ENCODE assay signal across 8 cellular contexts in genomic region chr10:97320480-97321031, GRCh38. TPM values are rescaled to one million over a fixed set of nuclear protein-coding genes. Genes with fewer than 3 reads are reported as not detected.
DNase-seq lines count a peak whose midpoint lies in the region; ATAC-seq, FAIRE-seq and TF ChIP-seq lines count a peak whose summit lies in the region.

No MANE protein-coding gene starts in this region.

- FAIRE-seq in HTR-8/SVneo (lab: Jason Lieb, UNC), result no peak

- H3K4me3 Mint-ChIP-seq in endodermal cell (peak overlapping the region; percentile 77), nephron (peak overlapping the region; percentile 84 to 87 (median 86))

- H3K4me3 ChIP-seq in GM08714 (ENCODE audit: low read length) (peak overlapping the region; percentile 65; the same call in 1 of the 2 replicates), endodermal cell (ENCODE audit: low read length) (peak overlapping the region; percentile 82)

- no peaks in the 10 kb centered on the region for H3K9me3 Mint-ChIP-seq in endodermal cell
- H3K9me3 Mint-ChIP-seq in nephron, result no peaks in the 10 kb centered on the region

- DNase-seq in UCSD-AML1 (lab: John Stamatoyannopoulos, UW; ENCODE audit: unreplicated experiment) (peak; percentile 70), endodermal cell (peak; percentile 69), HTR-8/SVneo (ENCODE audit: insufficient read length, low spot score) (no peak), germinal center (ENCODE audit: low spot score) (no peak)

- TF ChIP-seq CTCF in endodermal cell (conservative IDR thresholded peaks at IDR 0.05) (no peak), nephron (IDR thresholded peaks at IDR 0.05; ENCODE audit: unreplicated experiment in 3 of 3) (no peak)

- H3K36me3 Mint-ChIP-seq in endodermal cell (ENCODE audit: low read depth), result no peaks in the 10 kb centered on the region
- H3K36me3 Mint-ChIP-seq in nephron (ENCODE audit: low read depth), result no peaks in the 10 kb centered on the region

- no peak overlapping the region for H3K27ac ChIP-seq in endodermal cell (ENCODE audit: low read depth, low read length)

- no peaks in the 10 kb centered on the region for H3K9me3 ChIP-seq in endodermal cell (ENCODE audit: control insufficient read depth, low read length)

- H3K4me1 ChIP-seq in endodermal cell (ENCODE audit: control insufficient read depth, insufficient read depth, low read length), result peaks cover 7% of the 10 kb centered on the region

- peak overlapping the region; percentile 57 for H3K9ac ChIP-seq in endodermal cell (ENCODE audit: extremely low read depth, low read length, poor library complexity, severe bottlenecking)

- H3K27me3 Mint-ChIP-seq in endodermal cell (ENCODE audit: insufficient read depth) (peaks cover 27% of the 10 kb centered on the region), nephron (ENCODE audit: low read depth) (peaks cover 48% of the 10 kb centered on the region)

- H3K4me1 Mint-ChIP-seq in endodermal cell (peaks cover 27% of the 10 kb centered on the region), nephron (peaks cover 25% of the 10 kb centered on the region)

- no peak for ATAC-seq in GM19328 (IDR thresholded peaks at IDR 0.05; ENCODE audit: unreplicated experiment)
- ATAC-seq in HG02840 (IDR thresholded peaks at IDR 0.05; ENCODE audit: low FRiP score, unreplicated experiment), result no peak

- WGBS in endodermal cell (ENCODE audit: insufficient coverage in 1 of 2, insufficient read length in 1 of 2), 2 experiments, result 35 to 38% methylated on average over 17 to 24 of the region's 24 CpGs

- no peaks in the 10 kb centered on the region for H3K36me3 ChIP-seq in endodermal cell (ENCODE audit: control insufficient read depth, insufficient read depth, low read length)

- H3K27me3 ChIP-seq in endodermal cell (ENCODE audit: control insufficient read depth, insufficient read depth, low read length, poor library complexity, severe bottlenecking), result peaks cover 9% of the 10 kb centered on the region

- H3K27ac Mint-ChIP-seq in endodermal cell, result peak overlapping the region; percentile 67
- H3K27ac Mint-ChIP-seq in nephron, result peak overlapping the region; percentile 39 to 82 (median 80)

RNA-seq across cellular contexts. Expression of gene FRAT1, which starts 1.5 kb away (rescaled TPM):
- total RNA-seq in endodermal cell, result 1 to 10 TPM; 6.5 to 7.3 TPM
- 3.2 TPM for polyA plus RNA-seq in endodermal cell (2013, experiment 1 of 2)
- polyA plus RNA-seq in endodermal cell (2013, experiment 2 of 2), result 2.2 TPM

RNA-seq across cellular contexts. Expression of gene FRAT2, which starts 14.0 kb away (rescaled TPM):
- 10 to 100 TPM; 31.0 to 35.2 TPM for total RNA-seq in endodermal cell
- polyA plus RNA-seq in endodermal cell (2013, experiment 1 of 2), result 12.1 TPM
- 8.5 TPM for polyA plus RNA-seq in endodermal cell (2013, experiment 2 of 2)

RNA-seq across cellular contexts. Expression of gene ARHGAP19, which starts 28.1 kb away (rescaled TPM):
- total RNA-seq in endodermal cell, result 10 to 100 TPM; 26.8 to 47.6 TPM
- 31.1 TPM for polyA plus RNA-seq in endodermal cell (2013, experiment 1 of 2)
- polyA plus RNA-seq in endodermal cell (2013, experiment 2 of 2), result 30.3 TPM

Comparison
In these comparisons a context has a peak if more than half of its experiments do, and no peak if none do; other contexts are left out.
1. DNase-seq: peak in UCSD-AML1 (single experiment) and endodermal cell (single experiment); none in HTR-8/SVneo (single experiment) and germinal center (single experiment).